In genomic region chr9:136511144-136511669, GRCh38 we compare ENCODE assay signal across 25 cellular contexts. TPM values are rescaled to one million over a fixed set of nuclear protein-coding genes. Genes with fewer than 3 reads are reported as not detected.
DNase-seq lines count a peak whose midpoint lies in the region; ATAC-seq and TF ChIP-seq lines count a peak whose summit lies in the region.
"Had no signal": no experiment of that assay in that cellular context is flagged by ENCODE, and none has a peak within 500 bp of the region (broad histone marks: within the 10 kb centered on the region; RNA-seq: fewer than 3 reads in every experiment).

No MANE protein-coding gene starts in this region.

- no peaks in the 10 kb centered on the region for H3K4me1 ChIP-seq in adrenal gland (replicated peaks in 1 of 2)
- H3K4me1 ChIP-seq in duodenal mucosa (ENCODE audit: control insufficient read depth in 1 of 2, insufficient read depth in 2 of 2, low read length in 2 of 2), result no peaks in the 10 kb centered on the region
- H3K4me1 ChIP-seq in mucosa of rectum (ENCODE audit: control insufficient read depth in 2 of 2, insufficient read depth in 2 of 2, low read length in 2 of 2), result peaks cover 0 to 2% of the 10 kb centered on the region in 2 donors
- H3K4me1 ChIP-seq: testis had no signal

- 84 to 90% (median 87%) methylated on average over 14 to 28 of the region's 28 CpGs for WGBS in adrenal gland, 4 donors

- H3K36me3 ChIP-seq in adrenal gland (replicated peaks in 1 of 2), result peaks cover 0 to 87% of the 10 kb centered on the region in 2 donors
- peaks cover 39 to 94% of the 10 kb centered on the region in 2 donors for H3K36me3 ChIP-seq in duodenal mucosa (ENCODE audit: control insufficient read depth in 1 of 2, insufficient read depth in 2 of 2, low read length in 2 of 2)
- H3K36me3 ChIP-seq in mucosa of rectum (ENCODE audit: control insufficient read depth in 2 of 2, insufficient read depth in 2 of 2, low read length in 2 of 2), result peaks cover 67 to 81% of the 10 kb centered on the region in 2 donors

- no peak overlapping the region for H3K4me3 ChIP-seq in adrenal gland
- no peak overlapping the region for H3K4me3 ChIP-seq in duodenal mucosa (ENCODE audit: low read depth in 1 of 2, low read length in 2 of 2)
- H3K4me3 ChIP-seq in mucosa of rectum (ENCODE audit: low read length in 2 of 2), result no peak overlapping the region
- H3K4me3 ChIP-seq: SK-N-MC, testis had no signal

- intact Hi-C loops in adrenal gland (cut with DNase I), result no loop called here

- no peak for TF ChIP-seq POLR2A in adrenal gland (IDR thresholded peaks at IDR 0.05)

- H3K27me3 ChIP-seq in adrenal gland (no peaks in the 10 kb centered on the region), duodenal mucosa (ENCODE audit: control insufficient read depth in 1 of 2, insufficient read depth in 2 of 2, low read length in 2 of 2) (no peaks in the 10 kb centered on the region), mucosa of rectum (ENCODE audit: control insufficient read depth in 2 of 2, insufficient read depth in 2 of 2, low read length in 2 of 2) (no peaks in the 10 kb centered on the region)
- H3K27me3 ChIP-seq: testis had no signal

- H3K9ac ChIP-seq in duodenal mucosa (ENCODE audit: low read depth in 1 of 2, low read length in 2 of 2), result no peak overlapping the region
- no peak overlapping the region for H3K9ac ChIP-seq in mucosa of rectum (ENCODE audit: low read depth in 1 of 2, low read length in 2 of 2)

- H3K9me3 ChIP-seq in adrenal gland (replicated peaks in 1 of 3) (no peaks in the 10 kb centered on the region), duodenal mucosa (ENCODE audit: control insufficient read depth in 1 of 2, low read length in 2 of 2) (no peaks in the 10 kb centered on the region), mucosa of rectum (ENCODE audit: control insufficient read depth in 2 of 2, low read length in 2 of 2) (no peaks in the 10 kb centered on the region)
- H3K9me3 ChIP-seq: testis had no signal

- no peak for DNase-seq in adrenal gland
- no peak for DNase-seq in substantia nigra (lab: John Stamatoyannopoulos, UW)
- DNase-seq in NCI-H2029 treated with DMSO at 0.1 percent for 48 hours (lab: John Stamatoyannopoulos, UW), result no peak
- DNase-seq in AG08395 (ENCODE audit: low spot score), result no peak
- DNase-seq: activated CD8-positive, alpha-beta memory T cell treated with anti-CD3 and anti-CD28 coated beads, Interleukin-2, amount 50 U/mL, for 4 hours; activated naive CD8-positive, alpha-beta T cell treated with anti-CD3 and anti-CD28 coated beads for 36 hours; CD4-positive, CD25-positive, alpha-beta regulatory T cell; effector memory CD8-positive, alpha-beta T cell; GDM1; H9; IMR-90; kidney glomerular epithelial cell; NCI-H1105 treated with DMSO at 0.1 percent for 48 hours; NCI-H524; nephron progenitor cell; NK-92 treated with Interleukin-12 subunit alpha and Interleukin-12 subunit beta, amount 100 ng/mL, for 24 hours; stimulated activated CD4-positive, alpha-beta T cell treated with anti-CD3 and anti-CD28 coated beads, Interleukin-4, amount 100 ng/mL, for 4 hours; T-helper 17 cell had no signal

- no peak for TF ChIP-seq CTCF in adrenal gland (IDR thresholded peaks at IDR 0.05)

- H3K27ac ChIP-seq in adrenal gland (peak overlapping the region in 3 of 5 donors; percentile 32 to 84 (median 41)), duodenal mucosa (ENCODE audit: low read depth, low read length) (peak overlapping the region; percentile 55), mucosa of rectum (ENCODE audit: low read depth in 2 of 2, low read length in 2 of 2) (peak overlapping the region; percentile 26 to 32), substantia nigra (ENCODE audit: low read depth, low read length, poor library complexity, severe bottlenecking) (peak overlapping the region; percentile 90)
- H3K27ac ChIP-seq: HL-60, SK-N-MC had no signal

- ATAC-seq in GM19452 (IDR thresholded peaks at IDR 0.05; ENCODE audit: unreplicated experiment), result no peak
- no peak for ATAC-seq in GM21447 (IDR thresholded peaks at IDR 0.05; ENCODE audit: unreplicated experiment)
- ATAC-seq: effector memory CD8-positive, alpha-beta T cell; T-helper 17 cell had no signal

RNA-seq across cellular contexts. Expression of gene SEC16A, which starts 28.4 kb away (rescaled TPM):
- 100 to 1,000 TPM in 1 of 8 donors, 10 to 100 TPM in 7; 48.4 to 107 (median 56.5) TPM for total RNA-seq in adrenal gland
- 10 to 100 TPM; 52.0 to 81.6 (median 77.0) TPM for polyA plus RNA-seq in adrenal gland

RNA-seq across cellular contexts. Expression of gene NOTCH1, which starts 34.6 kb away (rescaled TPM):
- 10 to 100 TPM; 18.1 to 31.5 (median 25.7) TPM for total RNA-seq in adrenal gland
- 10 to 100 TPM in 1 of 3 donors, 1 to 10 TPM in 1, under 1 TPM in 1; 0.81 to 21.2 (median 6.2) TPM for polyA plus RNA-seq in adrenal gland

Comparison
In these comparisons a context has a peak if more than half of its experiments do, and no peak if none do; other contexts are left out.
1. H3K27ac ChIP-seq: peak in every context shown above with its lines; median percentile 90 in substantia nigra; 55 in duodenal mucosa; 41 in adrenal gland; 29 in mucosa of rectum.